ENCODE assay signal across 9 cellular contexts in the genomic region with DNA sequence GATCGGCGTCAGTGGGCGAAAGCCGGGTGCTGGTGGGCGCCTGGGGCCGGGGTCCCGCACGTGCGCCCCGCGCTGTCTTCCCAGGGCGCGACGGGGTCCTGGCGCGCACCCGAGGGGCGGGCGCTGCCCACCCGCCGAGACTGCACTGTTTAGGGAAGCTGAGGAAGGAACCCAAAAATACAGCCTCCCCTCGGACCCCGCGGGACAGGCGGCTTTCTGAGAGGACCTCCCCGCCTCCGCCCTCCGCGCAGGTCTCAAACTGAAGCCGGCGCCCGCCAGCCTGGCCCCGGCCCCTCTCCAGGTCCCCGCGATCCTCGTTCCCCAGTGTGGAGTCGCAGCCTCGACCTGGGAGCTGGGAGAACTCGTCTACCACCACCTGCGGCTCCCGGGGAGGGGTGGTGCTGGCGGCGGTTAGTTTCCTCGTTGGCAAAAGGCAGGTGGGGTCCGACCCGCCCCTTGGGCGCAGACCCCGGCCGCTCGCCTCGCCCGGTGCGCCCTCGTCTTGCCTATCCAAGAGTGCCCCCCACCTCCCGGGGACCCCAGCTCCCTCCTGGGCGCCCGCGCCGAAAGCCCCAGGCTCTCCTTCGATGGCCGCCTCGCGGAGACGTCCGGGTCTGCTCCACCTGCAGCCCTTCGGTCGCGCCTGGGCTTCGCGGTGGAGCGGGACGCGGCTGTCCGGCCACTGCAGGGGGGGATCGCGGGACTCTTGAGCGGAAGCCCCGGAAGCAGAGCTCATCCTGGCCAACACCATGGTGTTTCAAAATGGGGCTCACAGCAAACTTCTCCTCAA. TPM values are rescaled to one million over a fixed set of nuclear protein-coding genes. Genes with fewer than 3 reads are reported as not detected.
A peak's percentile ranks its signal among the peaks of the same experiment; 100 is the strongest.
DNase-seq lines count a peak whose midpoint lies in the region; ATAC-seq and TF ChIP-seq lines count a peak whose summit lies in the region.
"Had no signal": no experiment of that assay in that cellular context is flagged by ENCODE, and none has a peak within 500 bp of the region (broad histone marks: within the 10 kb centered on the region; RNA-seq: fewer than 3 reads in every experiment).

No MANE protein-coding gene starts in this region.

- peaks cover 0 to 8% (median 1%) of the 10 kb centered on the region in 11 donors for H3K9me3 Mint-ChIP-seq in naive thymus-derived CD4-positive, alpha-beta T cell

- H3K36me3 Mint-ChIP-seq in naive thymus-derived CD4-positive, alpha-beta T cell, result peaks cover 0 to 14% (median 0%) of the 10 kb centered on the region in 5 donors

- no peak for TF ChIP-seq CTCF in GM20000 (IDR thresholded peaks at IDR 0.05; ENCODE audit: extremely low read depth, missing control alignments)
- TF ChIP-seq CTCF in WERI-Rb-1 (IDR thresholded peaks at IDR 0.05; ENCODE audit: low read depth, low read length), result no peak

- H3K4me3 ChIP-seq in WERI-Rb-1 (ENCODE audit: low read depth, low read length) (peak overlapping the region; percentile 52), iPS DF 6.9 (ENCODE audit: low read length) (peak overlapping the region; percentile 66; the same call in 1 of the 2 replicates), skin epidermis (peak overlapping the region; percentile 47 to 73 (median 56))
- no peak overlapping the region for H3K4me3 ChIP-seq in naive thymus-derived CD4-positive, alpha-beta T cell (ENCODE audit: low read length)

- peaks cover 2% of the 10 kb centered on the region; the same call in 1 of the 2 replicates for H3K4me1 ChIP-seq in iPS DF 6.9 (ENCODE audit: control insufficient read depth, insufficient read depth, low read length)
- no peaks in the 10 kb centered on the region for H3K4me1 ChIP-seq in naive thymus-derived CD4-positive, alpha-beta T cell (ENCODE audit: control insufficient read depth in 2 of 2, insufficient read depth in 2 of 2, low read length in 2 of 2)

- no CpG with 5 or more reads among the region's 78 CpGs for WGBS in iPS DF 6.9 (ENCODE audit: insufficient coverage, insufficient read length)

- no peaks in the 10 kb centered on the region for H3K36me3 ChIP-seq in WERI-Rb-1
- H3K36me3 ChIP-seq in iPS DF 6.9 (ENCODE audit: control insufficient read depth, insufficient read depth, low read length), result no peaks in the 10 kb centered on the region
- H3K36me3 ChIP-seq in naive thymus-derived CD4-positive, alpha-beta T cell (ENCODE audit: control insufficient read depth in 2 of 3, insufficient read depth in 3 of 3, low read length in 3 of 3), result no peaks in the 10 kb centered on the region

- CTCF ChIA-PET in naive thymus-derived CD4-positive, alpha-beta T cell (lab: Charles Lee), result no interaction called here

- H3K27me3 ChIP-seq in WERI-Rb-1 (ENCODE audit: insufficient read depth, low read depth, severe bottlenecking) (peaks cover 47% of the 10 kb centered on the region), iPS DF 6.9 (ENCODE audit: control insufficient read depth, insufficient read depth, low read length) (peaks cover 28% of the 10 kb centered on the region)
- H3K27me3 ChIP-seq in naive thymus-derived CD4-positive, alpha-beta T cell (ENCODE audit: control insufficient read depth in 2 of 2, insufficient read depth in 2 of 2, low read length in 2 of 2), result peaks cover 0 to 7% of the 10 kb centered on the region in 2 donors

- no peak overlapping the region for H3K27ac Mint-ChIP-seq in naive thymus-derived CD4-positive, alpha-beta T cell

- H3K4me1 Mint-ChIP-seq in naive thymus-derived CD4-positive, alpha-beta T cell, result peaks cover 0 to 9% (median 0%) of the 10 kb centered on the region in 7 donors

- peak; percentile 52 for DNase-seq in GM20000 (ENCODE audit: low spot score)
- peak; percentile 19 for DNase-seq in WERI-Rb-1
- no peak for DNase-seq in iPS DF 6.9 (ENCODE audit: low read depth, low spot score)
- no peak for DNase-seq in OCI-M2 (lab: John Stamatoyannopoulos, UW; ENCODE audit: unreplicated experiment)
- no peak for DNase-seq in activated T-cell treated with anti-CD3 and anti-CD28 coated beads for 4 hours
- no peak for DNase-seq in naive thymus-derived CD4-positive, alpha-beta T cell

- ATAC-seq in HG02852 (IDR thresholded peaks at IDR 0.05; ENCODE audit: unreplicated experiment), result no peak
- ATAC-seq in naive thymus-derived CD4-positive, alpha-beta T cell, result no peak

- intact Hi-C loops in naive thymus-derived CD4-positive, alpha-beta T cell (cut with micrococcal nuclease), result no loop called here

- H3K4me3 Mint-ChIP-seq in naive thymus-derived CD4-positive, alpha-beta T cell, result peak overlapping the region in 2 of 10 donors; percentile 32 to 79

- POLR2A ChIA-PET in naive thymus-derived CD4-positive, alpha-beta T cell (lab: Charles Lee), result no interaction called here

- H3K27me3 Mint-ChIP-seq in naive thymus-derived CD4-positive, alpha-beta T cell, result peaks cover 54 to 66% (median 59%) of the 10 kb centered on the region in 5 donors

- H3K27ac ChIP-seq in WERI-Rb-1 (no peak overlapping the region), iPS DF 6.9 (ENCODE audit: low read length) (no peak overlapping the region), skin epidermis (peak overlapping the region; percentile 63 to 99 (median 93))
- H3K27ac ChIP-seq in naive thymus-derived CD4-positive, alpha-beta T cell (ENCODE audit: low read depth, low read length), result no peak overlapping the region
- H3K27ac ChIP-seq: HL-60 had no signal

- H3K9me3 ChIP-seq in WERI-Rb-1 (ENCODE audit: severe bottlenecking), result no peaks in the 10 kb centered on the region
- H3K9me3 ChIP-seq in iPS DF 6.9 (ENCODE audit: control insufficient read depth, insufficient read depth, low read length), result no peaks in the 10 kb centered on the region
- H3K9me3 ChIP-seq in naive thymus-derived CD4-positive, alpha-beta T cell (ENCODE audit: control insufficient read depth in 2 of 3, low read length in 3 of 3), result no peaks in the 10 kb centered on the region

RNA-seq across cellular contexts. Expression of a gene that starts 1.1 kb away (rescaled TPM):
- total RNA-seq in naive thymus-derived CD4-positive, alpha-beta T cell, result under 1 TPM in 1 of 5 experiments, not detected in 4; 0.16 TPM
- not detected for polyA plus RNA-seq in naive thymus-derived CD4-positive, alpha-beta T cell

Comparison
In these comparisons a context has a peak if more than half of its experiments do, and no peak if none do; other contexts are left out.
1. DNase-seq: peak in GM20000 (single experiment) and WERI-Rb-1 (single experiment); none in iPS DF 6.9 (single experiment), OCI-M2 (single experiment), activated T-cell treated with anti-CD3 and anti-CD28 coated beads for 4 hours (single experiment) and naive thymus-derived CD4-positive, alpha-beta T cell (0 of 9).
2. H3K27ac ChIP-seq: peak in skin epidermis (21 of 21); none in WERI-Rb-1 (single experiment), iPS DF 6.9 (single experiment) and naive thymus-derived CD4-positive, alpha-beta T cell (single experiment).